In genomic region chr15:78266229-78266628, GRCh38 we compare ENCODE assay signal across 12 cellular contexts.
DNase-seq lines count a peak whose midpoint lies in the region; ATAC-seq and TF ChIP-seq lines count a peak whose summit lies in the region.
"Had no signal": no experiment of that assay in that cellular context is flagged by ENCODE, and none has a peak within 500 bp of the region (broad histone marks: within the 10 kb centered on the region; RNA-seq: fewer than 3 reads in every experiment).

No MANE protein-coding gene starts in this region.

- H3K9me3 ChIP-seq in parathyroid adenoma (ENCODE audit: control insufficient read depth, low read length): no peaks in the 10 kb centered on the region
- H3K9me3 ChIP-seq: thyroid gland had no signal

- H3K4me2 ChIP-seq in parathyroid adenoma (ENCODE audit: low read length): no peak overlapping the region

- H3K79me2 ChIP-seq in parathyroid adenoma: no peaks in the 10 kb centered on the region

- H2AFZ ChIP-seq in parathyroid adenoma: peak overlapping the region; percentile 38

- no peak overlapping the region for H3K9ac ChIP-seq in parathyroid adenoma

- peak; percentile 26 for DNase-seq in DMS53 (lab: John Stamatoyannopoulos, UW)
- DNase-seq in DMS53 treated with DMSO at 0.1 percent for 48 hours (lab: John Stamatoyannopoulos, UW; ENCODE audit: unreplicated experiment): no peak
- peak; percentile 62 for DNase-seq in NCI-H69 (lab: John Stamatoyannopoulos, UW)
- no peak for DNase-seq in coronary artery (ENCODE audit: low spot score)
- no peak for DNase-seq in NOMO-1 treated with DMSO at 0.1 percent for 48 hours (lab: John Stamatoyannopoulos, UW; ENCODE audit: unreplicated experiment)
- no peak for DNase-seq in NCI-H2107 (lab: John Stamatoyannopoulos, UW)
- DNase-seq: 8988T, Karpas-422, NCI-H2029, thyroid gland had no signal

- no peaks in the 10 kb centered on the region for H3K27me3 ChIP-seq in parathyroid adenoma (ENCODE audit: control insufficient read depth, insufficient read depth, low read length)
- H3K27me3 ChIP-seq: thyroid gland had no signal

- no peak for ATAC-seq in GM21423 (IDR thresholded peaks at IDR 0.05; ENCODE audit: unreplicated experiment)

- H3K27ac ChIP-seq in coronary artery (peak overlapping the region; percentile 27 to 64), parathyroid adenoma (peak overlapping the region; percentile 29)
- H3K27ac ChIP-seq: thyroid gland had no signal

- TF ChIP-seq CTCF in coronary artery (IDR thresholded peaks at IDR 0.05) (no peak), parathyroid adenoma (IDR thresholded peaks at IDR 0.05) (no peak)

- H3K4me3 ChIP-seq in coronary artery (no peak overlapping the region), parathyroid adenoma (ENCODE audit: low read depth, low read length) (no peak overlapping the region)
- H3K4me3 ChIP-seq: thyroid gland had no signal

- no peaks in the 10 kb centered on the region for H3K36me3 ChIP-seq in parathyroid adenoma (ENCODE audit: control insufficient read depth, insufficient read depth, low read length)
- H3K36me3 ChIP-seq: thyroid gland had no signal

- peaks cover 2% of the 10 kb centered on the region for H3K4me1 ChIP-seq in parathyroid adenoma

Comparison
In these comparisons a context has a peak if more than half of its experiments do, and no peak if none do; other contexts are left out.
1. DNase-seq: peak in DMS53 (single experiment) and NCI-H69 (single experiment); none in DMS53 treated with DMSO at 0.1 percent for 48 hours (single experiment), coronary artery (single experiment), NOMO-1 treated with DMSO at 0.1 percent for 48 hours (single experiment) and NCI-H2107 (single experiment).